Comparison of ENCODE assay signal across 8 cellular contexts in genomic region chr12:51216652-51217051, GRCh38. TPM values are rescaled to one million over a fixed set of nuclear protein-coding genes. Genes with fewer than 3 reads are reported as not detected.
DNase-seq lines count a peak whose midpoint lies in the region; TF ChIP-seq lines count a peak whose summit lies in the region.

No MANE protein-coding gene starts in this region.

- H3K36me3 ChIP-seq in ascending aorta (no peaks in the 10 kb centered on the region), liver (ENCODE audit: control insufficient read depth in 4 of 4, insufficient read depth in 3 of 4, low read depth in 1 of 4, low read length in 3 of 4) (no peaks in the 10 kb centered on the region), testis (ENCODE audit: low read depth, missing control alignments) (no peaks in the 10 kb centered on the region)

- H3K4me3 Mint-ChIP-seq in T-helper 2 cell treated with Interferon-gamma antibody and Interleukin-4, amounts not matched to agents 5 μg/mL and 100 μg/mL, for 36 hours = peak overlapping the region; percentile 65

- H3K36me3 Mint-ChIP-seq in T-helper 2 cell treated with Interferon-gamma antibody and Interleukin-4, amounts not matched to agents 5 μg/mL and 100 μg/mL, for 36 hours (ENCODE audit: low read depth) = no peaks in the 10 kb centered on the region

- TF ChIP-seq POLR2A in testis (IDR thresholded peaks at IDR 0.05) = no peak

- H3K9me3 Mint-ChIP-seq in T-helper 2 cell treated with Interferon-gamma antibody and Interleukin-4, amounts not matched to agents 5 μg/mL and 100 μg/mL, for 36 hours = no peaks in the 10 kb centered on the region

- H3K4me3 ChIP-seq in ascending aorta = peak overlapping the region; percentile 98
- H3K4me3 ChIP-seq in liver (ENCODE audit: low read depth in 1 of 3, low read length in 3 of 3) = peak overlapping the region in 2 of 3 donors; percentile 65 to 98
- H3K4me3 ChIP-seq in testis = peak overlapping the region; percentile 84 to 91

- peaks cover 4 to 15% of the 10 kb centered on the region in 2 donors for H3K4me1 ChIP-seq in ascending aorta
- H3K4me1 ChIP-seq in liver (ENCODE audit: control insufficient read depth in 4 of 4, insufficient read depth in 4 of 4, low read length in 3 of 4) = peaks cover 0 to 14% (median 6%) of the 10 kb centered on the region in 4 donors
- no peaks in the 10 kb centered on the region for H3K4me1 ChIP-seq in testis

- WGBS in liver = 57% methylated on average over 7 of the region's 7 CpGs
- 18 to 27% methylated on average over 7 of the region's 7 CpGs for WGBS in testis, 2 donors

- no peaks in the 10 kb centered on the region for H3K9me3 ChIP-seq in ascending aorta
- H3K9me3 ChIP-seq in liver (ENCODE audit: control insufficient read depth in 4 of 4, low read length in 3 of 4) = no peaks in the 10 kb centered on the region
- no peaks in the 10 kb centered on the region for H3K9me3 ChIP-seq in testis

- no peak for DNase-seq in T-helper 2 cell treated with Interferon-gamma antibody and Interleukin-4, amounts not matched to agents 5 μg/mL and 100 μg/mL, for 36 hours (ENCODE audit: low spot score)
- DNase-seq in T-helper 2 cell (no peak), ascending aorta (ENCODE audit: low spot score in 2 of 2) (no peak), testis (no peak), iPS-NIHi7 (ENCODE audit: extremely low spot score) (no peak), GM10266 (ENCODE audit: extremely low spot score) (no peak), OCI-M1 (lab: John Stamatoyannopoulos, UW) (no peak)

- H3K27ac Mint-ChIP-seq in T-helper 2 cell treated with Interferon-gamma antibody and Interleukin-4, amounts not matched to agents 5 μg/mL and 100 μg/mL, for 36 hours = peak overlapping the region; percentile 31

- peak overlapping the region in 1 of 2 donors; percentile 56 for H3K9ac ChIP-seq in liver (ENCODE audit: low read depth in 1 of 2, low read length in 2 of 2)

- H3K27me3 ChIP-seq in ascending aorta = no peaks in the 10 kb centered on the region
- H3K27me3 ChIP-seq in liver (ENCODE audit: control insufficient read depth in 4 of 4, insufficient read depth in 4 of 4, low read length in 3 of 4) = no peaks in the 10 kb centered on the region
- no peaks in the 10 kb centered on the region for H3K27me3 ChIP-seq in testis

- intact Hi-C loops in ascending aorta (cut with DNase I) (loop anchor here (10.0 kb wide), 2 partner anchors 292 to 452 kb away; partner anchors contain the start of gene ATF1), testis (cut with DNase I; ENCODE audit: low total_unique reads) (no loop called here)

- no peaks in the 10 kb centered on the region for H3K27me3 Mint-ChIP-seq in T-helper 2 cell treated with Interferon-gamma antibody and Interleukin-4, amounts not matched to agents 5 μg/mL and 100 μg/mL, for 36 hours (ENCODE audit: low read depth)

- peak overlapping the region; percentile 99 for H3K27ac ChIP-seq in ascending aorta
- H3K27ac ChIP-seq in liver (ENCODE audit: low read depth in 1 of 2, low read length in 2 of 2) = no peak overlapping the region
- peak overlapping the region; percentile 95 for H3K27ac ChIP-seq in testis

- TF ChIP-seq CTCF in ascending aorta (IDR thresholded peaks at IDR 0.05) = no peak
- TF ChIP-seq CTCF in liver (IDR thresholded peaks at IDR 0.05; ENCODE audit: low read depth, low read length, missing input control) = no peak
- no peak for TF ChIP-seq CTCF in testis (IDR thresholded peaks at IDR 0.05)
- TF ChIP-seq CTCF in GM10266 (IDR thresholded peaks at IDR 0.05; ENCODE audit: control insufficient read depth, insufficient read depth, low read depth, missing control alignments) = no peak

- peaks cover 15% of the 10 kb centered on the region for H3K4me1 Mint-ChIP-seq in T-helper 2 cell treated with Interferon-gamma antibody and Interleukin-4, amounts not matched to agents 5 μg/mL and 100 μg/mL, for 36 hours (ENCODE audit: low read depth)

- no peak for TF ChIP-seq RAD21 in liver (IDR thresholded peaks at IDR 0.05)

TF ChIP-seq in liver, 16 proteins besides CTCF, POLR2A, EP300 and RAD21:
- TF ChIP-seq GABPA (IDR thresholded peaks at IDR 0.05 in 1 of 2, conservative IDR thresholded peaks at IDR 0.05 in 1 of 2) = no peak
- TF ChIP-seq REST (IDR thresholded peaks at IDR 0.05) = no peak
- TF ChIP-seq EGR1 (IDR thresholded peaks at IDR 0.05; ENCODE audit: low read depth in 2 of 2) = no peak
- no peak for TF ChIP-seq RXRA (IDR thresholded peaks at IDR 0.05)
- no peak for TF ChIP-seq FOXA1 (IDR thresholded peaks at IDR 0.05)
- no peak for TF ChIP-seq SP1 (IDR thresholded peaks at IDR 0.05)
- TF ChIP-seq MAX (IDR thresholded peaks at IDR 0.05) = no peak
- no peak for TF ChIP-seq HNF4A (conservative IDR thresholded peaks at IDR 0.05)
- TF ChIP-seq ZBTB33 (IDR thresholded peaks at IDR 0.05) = no peak

RNA-seq across cellular contexts. Expression of gene POU6F1, which starts 1.2 kb away (rescaled TPM):
- total RNA-seq in ascending aorta = 24.7 TPM
- total RNA-seq in liver = 1 to 10 TPM in 1 of 2 donors, under 1 TPM in 1; 0.33 to 1.8 TPM
- polyA plus RNA-seq in liver = 1 to 10 TPM; 1.3 to 2.8 TPM
- 1 to 10 TPM; 7.5 to 7.6 TPM for total RNA-seq in testis
- 4.4 TPM for polyA plus RNA-seq in testis (ENCODE audit: insufficient read depth, low read depth, low replicate concordance)

RNA-seq across cellular contexts. Expression of gene DAZAP2, which starts 22.0 kb away (rescaled TPM):
- total RNA-seq in ascending aorta (212 TPM), liver (100 to 1,000 TPM in 1 of 2 donors, 10 to 100 TPM in 1; 66.0 to 109 TPM), testis (100 to 1,000 TPM; 106 to 176 TPM)
- polyA plus RNA-seq in liver (100 to 1,000 TPM; 161 to 218 TPM), testis (ENCODE audit: insufficient read depth, low read depth, low replicate concordance) (226 TPM)

RNA-seq across cellular contexts. Expression of gene TFCP2, which starts 43.7 kb away (rescaled TPM):
- total RNA-seq in ascending aorta (3.0 TPM), liver (1 to 10 TPM; 6.1 to 8.6 TPM), testis (10 to 100 TPM; 13.8 to 16.2 TPM)
- polyA plus RNA-seq in liver (1 to 10 TPM; 1.6 to 4.2 TPM), testis (ENCODE audit: insufficient read depth, low read depth, low replicate concordance) (17.2 TPM)

RNA-seq across cellular contexts. Expression of gene SMAGP, which starts 53.6 kb away (rescaled TPM):
- total RNA-seq in ascending aorta = 27.4 TPM
- total RNA-seq in liver = 1 to 10 TPM; 2.4 to 3.3 TPM
- polyA plus RNA-seq in liver = 1 to 10 TPM; 5.0 to 6.4 TPM
- total RNA-seq in testis = 10 to 100 TPM; 12.2 to 13.5 TPM
- polyA plus RNA-seq in testis (ENCODE audit: insufficient read depth, low read depth, low replicate concordance) = 16.0 TPM

Comparison
In these comparisons a context has a peak if more than half of its experiments do, and no peak if none do; other contexts are left out.
1. H3K27ac ChIP-seq: peak in ascending aorta (2 of 2) and testis (2 of 2); none in liver (0 of 2).
2. Peak in every context shown above with its lines, with median percentiles within 50 percentile points of each other: H3K4me3 ChIP-seq.